7 cellular contexts compared by ENCODE assay signal in the genomic region with DNA sequence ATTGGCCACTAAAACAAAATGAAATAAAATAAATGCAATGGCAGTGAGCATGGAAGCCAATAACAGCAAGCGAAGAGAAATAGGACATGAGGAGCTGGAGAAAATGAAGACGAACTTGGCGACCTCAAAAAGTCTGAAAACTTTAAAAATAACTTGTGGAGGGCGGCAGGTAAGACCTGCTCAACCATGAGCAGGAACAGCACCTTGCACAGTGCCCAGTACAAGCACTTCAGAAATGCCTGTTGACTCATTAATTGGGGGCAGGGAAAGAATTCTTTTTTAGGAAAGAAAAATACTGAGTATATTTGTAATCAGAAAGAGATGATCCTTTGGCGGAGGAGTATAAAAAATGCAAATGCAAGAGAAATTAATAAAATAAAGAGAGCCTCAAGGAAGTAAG.
"Had no signal": no experiment of that assay in that cellular context is flagged by ENCODE, and none has a peak within 500 bp of the region (broad histone marks: within the 10 kb centered on the region; RNA-seq: fewer than 3 reads in every experiment).

No MANE protein-coding gene starts in this region.

- H2AFZ ChIP-seq: GM23248 had no signal

- H3K9me3 ChIP-seq: HAP-1 had no signal

- H3K9ac ChIP-seq: GM23248 had no signal

- DNase-seq: GM23248, GOT3, H7, HFFc6, IMR-90 had no signal

- H3K4me1 ChIP-seq: HAP-1 had no signal

- H3K27ac ChIP-seq: GM23248, HL-60 had no signal

- H3K4me3 Mint-ChIP-seq: HFFc6 had no signal

- H3K27ac Mint-ChIP-seq: HFFc6 had no signal

- H3K9me3 Mint-ChIP-seq: HFFc6 had no signal

- H3K36me3 ChIP-seq: HAP-1 had no signal

- H3K4me3 ChIP-seq: GM23248, HAP-1 had no signal
